Comparison of ENCODE assay signal across 1 cellular context in the genomic region with DNA sequence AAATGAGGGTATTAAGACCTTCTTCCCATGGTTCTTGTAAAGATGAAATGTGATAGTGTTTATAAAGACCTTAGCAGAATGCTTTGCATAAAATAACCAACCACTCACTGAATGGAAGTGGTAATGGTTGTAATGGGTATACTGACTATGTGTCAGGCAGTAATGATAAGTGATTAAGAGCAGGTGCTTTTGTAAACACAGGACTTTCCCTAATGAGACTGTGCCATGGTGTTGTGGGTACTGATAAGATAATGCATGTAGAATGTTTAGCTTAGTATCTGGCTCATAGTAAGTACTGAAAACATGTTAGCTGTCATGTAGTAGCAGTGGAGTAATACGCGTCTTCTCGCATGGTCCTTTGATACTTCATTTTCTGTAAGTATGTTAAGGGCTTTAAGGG.
TF ChIP-seq lines count a peak whose summit lies in the region.

No MANE protein-coding gene starts in this region.

TF ChIP-seq in GM12878, 131 proteins besides CTCF, POLR2A, EP300 and RAD21 (continued from another document):
- TF ChIP-seq SIN3A (IDR thresholded peaks at IDR 0.05; ENCODE audit: low read depth, low read length) (no peak), JUND (IDR thresholded peaks at IDR 0.05; ENCODE audit: low read depth, low read length) (no peak), EED (IDR thresholded peaks at IDR 0.05; ENCODE audit: low read depth) (no peak), ZNF24 (IDR thresholded peaks at IDR 0.05) (no peak)
